10 cellular contexts compared by ENCODE assay signal in the genomic region with DNA sequence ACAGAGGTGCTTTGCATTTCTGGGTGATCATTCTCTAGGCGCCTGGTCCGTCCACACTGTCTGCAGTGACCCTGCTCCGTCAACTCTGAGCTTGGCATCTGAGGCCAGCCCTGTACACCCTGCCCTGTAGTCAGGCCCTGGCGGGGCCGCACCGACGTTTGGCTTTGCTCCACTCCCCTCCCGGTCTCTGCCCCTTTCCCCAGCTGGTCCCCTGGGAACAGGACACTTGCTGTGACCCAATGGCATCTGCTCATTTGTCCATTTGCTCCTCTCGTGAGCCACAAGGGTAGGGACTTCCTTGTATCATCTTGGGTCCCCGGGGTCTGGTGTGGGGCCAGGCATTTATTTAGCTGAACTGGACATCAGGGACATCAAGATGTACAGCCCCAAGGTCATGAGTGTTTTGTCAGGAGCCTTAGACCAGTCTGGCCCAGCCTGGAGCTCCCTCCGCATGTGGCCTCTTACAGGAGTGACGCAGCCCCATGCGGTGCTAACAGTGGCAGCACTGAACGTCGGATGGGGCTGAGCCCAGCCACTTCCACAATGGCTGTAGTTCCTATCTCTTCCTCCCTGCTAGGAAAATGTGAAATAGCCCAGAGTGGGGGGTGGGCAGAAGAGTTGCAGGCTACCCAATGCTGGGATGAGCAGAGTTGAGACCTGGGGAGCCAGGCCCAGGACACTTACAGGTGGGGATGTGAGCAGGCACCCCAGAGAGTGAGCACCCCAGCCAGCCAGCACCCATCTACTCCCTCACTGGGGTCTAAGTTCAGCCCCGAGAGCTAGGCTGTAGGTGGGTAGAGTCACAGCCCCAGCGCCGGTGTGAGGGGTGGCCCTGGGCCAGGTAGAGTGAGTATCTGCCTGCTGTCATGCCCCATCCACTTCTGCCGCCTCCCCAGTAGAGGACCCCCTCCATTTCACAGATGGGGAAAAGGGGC. TPM values are rescaled to one million over a fixed set of nuclear protein-coding genes. Genes with fewer than 3 reads are reported as not detected.
DNase-seq lines count a peak whose midpoint lies in the region; ATAC-seq, FAIRE-seq and TF ChIP-seq lines count a peak whose summit lies in the region.
"Had no signal": no experiment of that assay in that cellular context is flagged by ENCODE, and none has a peak within 500 bp of the region (broad histone marks: within the 10 kb centered on the region; RNA-seq: fewer than 3 reads in every experiment).

No MANE protein-coding gene starts in this region.

- no peaks in the 10 kb centered on the region for H3K36me3 ChIP-seq in RWPE2 (ENCODE audit: low read depth)
- H3K36me3 ChIP-seq in right atrium auricular region = no peaks in the 10 kb centered on the region
- H3K36me3 ChIP-seq in sigmoid colon = no peaks in the 10 kb centered on the region

- H3K4me3 ChIP-seq in RWPE2 (ENCODE audit: severe bottlenecking) (no peak overlapping the region), right atrium auricular region (no peak overlapping the region), sigmoid colon (no peak overlapping the region)

- 82 to 85% methylated on average over 19 of the region's 19 CpGs for WGBS in sigmoid colon, 2 donors

- no peak for DNase-seq in activated CD4-positive, alpha-beta T cell treated with anti-CD3 and anti-CD28 coated beads, Interleukin-2, amount 10 ng/mL, durations not matched to agents 7 days and 5 days
- DNase-seq in activated CD4-positive, alpha-beta T cell treated with anti-CD3 and anti-CD28 coated beads, Interleukin-2, amount 50 U/mL, for 4 hours = no peak
- DNase-seq in RWPE2 (ENCODE audit: low spot score) = peak; percentile 57
- DNase-seq in right atrium auricular region (ENCODE audit: low spot score) = no peak
- DNase-seq in sigmoid colon = peak; percentile 63
- no peak for DNase-seq in G401 (ENCODE audit: low spot score)
- no peak for DNase-seq in retina
- no peak for DNase-seq in urothelium cell line (ENCODE audit: low spot score)
- DNase-seq: NCI-H1930, PC-3 had no signal

- H3K9me3 ChIP-seq in RWPE2 (ENCODE audit: severe bottlenecking) (no peaks in the 10 kb centered on the region), right atrium auricular region (no peaks in the 10 kb centered on the region), sigmoid colon (no peaks in the 10 kb centered on the region)

- no peak for ATAC-seq in RWPE2 (ENCODE audit: low read depth)
- ATAC-seq: PC-3 had no signal

- in situ Hi-C loops in G401 (cut with HindIII; ENCODE audit: low sequenced_read_pairs) = no loop called here

- TF ChIP-seq POLR2A in sigmoid colon (IDR thresholded peaks at IDR 0.05) = no peak

- H3K27me3 ChIP-seq in RWPE2 (ENCODE audit: insufficient read depth, poor library complexity, severe bottlenecking) (no peaks in the 10 kb centered on the region), right atrium auricular region (no peaks in the 10 kb centered on the region), sigmoid colon (no peaks in the 10 kb centered on the region)

- POLR2A ChIA-PET in activated CD4-positive, alpha-beta T cell treated with anti-CD3 and anti-CD28 coated beads, Interleukin-2, amount 10 ng/mL, durations not matched to agents 7 days and 5 days (lab: Charles Lee) = no interaction called here

- FAIRE-seq in urothelium cell line (lab: Jason Lieb, UNC) = no peak

- peak overlapping the region; percentile 71 for H3K27ac Mint-ChIP-seq in activated CD4-positive, alpha-beta T cell treated with anti-CD3 and anti-CD28 coated beads, Interleukin-2, amount 10 ng/mL, durations not matched to agents 7 days and 5 days

- peaks cover 46% of the 10 kb centered on the region for H3K4me1 Mint-ChIP-seq in activated CD4-positive, alpha-beta T cell treated with anti-CD3 and anti-CD28 coated beads, Interleukin-2, amount 10 ng/mL, durations not matched to agents 7 days and 5 days

- no peak for TF ChIP-seq EP300 in sigmoid colon (IDR thresholded peaks at IDR 0.05)

- H3K27me3 Mint-ChIP-seq in activated CD4-positive, alpha-beta T cell treated with anti-CD3 and anti-CD28 coated beads, Interleukin-2, amount 10 ng/mL, durations not matched to agents 7 days and 5 days = no peaks in the 10 kb centered on the region

- H3K36me3 Mint-ChIP-seq in activated CD4-positive, alpha-beta T cell treated with anti-CD3 and anti-CD28 coated beads, Interleukin-2, amount 10 ng/mL, durations not matched to agents 7 days and 5 days (ENCODE audit: low read depth) = no peaks in the 10 kb centered on the region

- peaks cover 18% of the 10 kb centered on the region for H3K4me1 ChIP-seq in RWPE2 (ENCODE audit: insufficient read depth, poor library complexity, severe bottlenecking)
- H3K4me1 ChIP-seq in right atrium auricular region = peaks cover 0 to 86% of the 10 kb centered on the region in 2 donors
- H3K4me1 ChIP-seq in sigmoid colon = peaks cover 0 to 40% (median 36%) of the 10 kb centered on the region in 4 donors

- intact Hi-C loops in sigmoid colon (cut with DNase I) = loop anchor here (5.0 kb wide), 1 partner anchor 34 kb away; a partner anchor contains a TSS

- TF ChIP-seq CTCF in RWPE2 (IDR thresholded peaks at IDR 0.05; ENCODE audit: poor library complexity, severe bottlenecking) = no peak
- TF ChIP-seq CTCF in right atrium auricular region (IDR thresholded peaks at IDR 0.05) = no peak
- no peak for TF ChIP-seq CTCF in sigmoid colon (IDR thresholded peaks at IDR 0.05)

- H3K4me3 Mint-ChIP-seq in activated CD4-positive, alpha-beta T cell treated with anti-CD3 and anti-CD28 coated beads, Interleukin-2, amount 10 ng/mL, durations not matched to agents 7 days and 5 days = no peak overlapping the region

- CTCF ChIA-PET in activated CD4-positive, alpha-beta T cell treated with anti-CD3 and anti-CD28 coated beads, Interleukin-2, amount 10 ng/mL, durations not matched to agents 7 days and 5 days (lab: Charles Lee) = interaction anchor here (2.2 kb wide), 1 partner anchor 9 kb away, joined by 7 read pairs; no protein-coding TSS in a partner anchor

- no peaks in the 10 kb centered on the region for H3K9me3 Mint-ChIP-seq in activated CD4-positive, alpha-beta T cell treated with anti-CD3 and anti-CD28 coated beads, Interleukin-2, amount 10 ng/mL, durations not matched to agents 7 days and 5 days

- H3K27ac ChIP-seq in RWPE2 (ENCODE audit: poor library complexity, severe bottlenecking) (no peak overlapping the region), right atrium auricular region (peak overlapping the region; percentile 22 to 50), sigmoid colon (peak overlapping the region in 1 of 4 donors; percentile 20)

RNA-seq across cellular contexts. Expression of a gene that starts 2.0 kb away (rescaled TPM):
- total RNA-seq in activated CD4-positive, alpha-beta T cell treated with anti-CD3 and anti-CD28 coated beads, Interleukin-2, amount 10 ng/mL, durations not matched to agents 7 days and 5 days = 10 to 100 TPM; 69.3 to 78.2 TPM
- total RNA-seq in right atrium auricular region = 10 to 100 TPM; 20.1 to 25.2 TPM
- 10 to 100 TPM; 18.4 to 49.3 (median 24.2) TPM for total RNA-seq in sigmoid colon
- polyA plus RNA-seq in sigmoid colon = 10 to 100 TPM; 18.6 to 82.4 (median 35.6) TPM
- total RNA-seq in G401 (2014; rRNA removed; shearing (Covaris generic)) = 9.0 TPM in 2 replicates

RNA-seq across cellular contexts. Expression of a gene that starts 34.7 kb away (rescaled TPM):
- total RNA-seq in activated CD4-positive, alpha-beta T cell treated with anti-CD3 and anti-CD28 coated beads, Interleukin-2, amount 10 ng/mL, durations not matched to agents 7 days and 5 days = 10 to 100 TPM; 35.0 to 43.6 TPM
- total RNA-seq in right atrium auricular region (10 to 100 TPM; 28.0 to 45.8 TPM), sigmoid colon (10 to 100 TPM; 56.3 to 68.8 (median 66.9) TPM)
- polyA plus RNA-seq in sigmoid colon = 10 to 100 TPM; 51.7 to 65.0 (median 51.8) TPM
- 42.9 and 57.7 TPM in 2 replicates for total RNA-seq in G401 (2014; rRNA removed; shearing (Covaris generic))

RNA-seq across cellular contexts. Expression of a gene that starts 52.8 kb away (rescaled TPM):
- 100 to 1,000 TPM; 264 to 266 TPM for total RNA-seq in activated CD4-positive, alpha-beta T cell treated with anti-CD3 and anti-CD28 coated beads, Interleukin-2, amount 10 ng/mL, durations not matched to agents 7 days and 5 days
- total RNA-seq in right atrium auricular region (100 to 1,000 TPM; 171 to 196 TPM), sigmoid colon (100 to 1,000 TPM; 166 to 378 (median 183) TPM)
- polyA plus RNA-seq in sigmoid colon = 100 to 1,000 TPM; 113 to 162 (median 120) TPM
- 82.3 and 121 TPM in 2 replicates for total RNA-seq in G401 (2014; rRNA removed; shearing (Covaris generic))

Comparison
In these comparisons a context has a peak if more than half of its experiments do, and no peak if none do; other contexts are left out.
1. DNase-seq: peak in RWPE2 (single experiment) and sigmoid colon (single experiment); none in activated CD4-positive, alpha-beta T cell treated with anti-CD3 and anti-CD28 coated beads, Interleukin-2, amount 10 ng/mL, durations not matched to agents 7 days and 5 days (single experiment), activated CD4-positive, alpha-beta T cell treated with anti-CD3 and anti-CD28 coated beads, Interleukin-2, amount 50 U/mL, for 4 hours (0 of 2), right atrium auricular region (single experiment), G401 (single experiment), retina (single experiment) and urothelium cell line (single experiment).